8 cellular contexts compared by ENCODE assay signal in genomic region chr5:107486489-107486888, GRCh38.
DNase-seq lines count a peak whose midpoint lies in the region; ATAC-seq, FAIRE-seq and TF ChIP-seq lines count a peak whose summit lies in the region.

No MANE protein-coding gene starts in this region.

- TF ChIP-seq CTCF in OCI-LY1 (IDR thresholded peaks at IDR 0.05; ENCODE audit: low read length): no peak
- TF ChIP-seq CTCF in upper lobe of right lung (IDR thresholded peaks at IDR 0.05): no peak

- H3K36me3 ChIP-seq in OCI-LY1 (ENCODE audit: insufficient read depth, low read length) (no peaks in the 10 kb centered on the region), upper lobe of right lung (no peaks in the 10 kb centered on the region)

- H3K27ac ChIP-seq in OCI-LY1 (ENCODE audit: low read depth, low read length, poor library complexity, severe bottlenecking) (peak overlapping the region; percentile 54), upper lobe of right lung (no peak overlapping the region)

- H3K27me3 ChIP-seq in OCI-LY1 (ENCODE audit: insufficient read depth, low read length) (no peaks in the 10 kb centered on the region), upper lobe of right lung (no peaks in the 10 kb centered on the region)

- no peaks in the 10 kb centered on the region for H3K79me2 ChIP-seq in OCI-LY1 (ENCODE audit: insufficient read depth, low read length)

- no peaks in the 10 kb centered on the region for H4K20me1 ChIP-seq in OCI-LY1 (ENCODE audit: insufficient read depth, low read length)

- H3F3A ChIP-seq in OCI-LY1 (ENCODE audit: insufficient read depth, low read length): no peaks in the 10 kb centered on the region

- H3K9ac ChIP-seq in OCI-LY1 (ENCODE audit: low read length): no peak overlapping the region

- no peak overlapping the region for H3K4me2 ChIP-seq in OCI-LY1 (ENCODE audit: low read length)

- intact Hi-C loops in upper lobe of right lung (cut with DNase I): no loop called here

- peak; percentile 70 for ATAC-seq in HG02623 (IDR thresholded peaks at IDR 0.05; ENCODE audit: unreplicated experiment)
- ATAC-seq in esophagus mucosa: peak; percentile 97
- peak; percentile 75 for ATAC-seq in upper lobe of right lung

- no peaks in the 10 kb centered on the region for H3K9me2 ChIP-seq in OCI-LY1 (ENCODE audit: low read depth, low read length)

- H3K4me3 ChIP-seq in OCI-LY1 (ENCODE audit: low read depth, low read length, poor library complexity, severe bottlenecking): no peak overlapping the region
- H3K4me3 ChIP-seq in upper lobe of right lung: no peak overlapping the region

- H3K4me1 ChIP-seq in OCI-LY1 (ENCODE audit: insufficient read depth, low read length, severe bottlenecking) (peaks cover 42% of the 10 kb centered on the region), upper lobe of right lung (peaks cover 4% of the 10 kb centered on the region)

- DNase-seq in GM18507 (ENCODE audit: extremely low spot score, insufficient read length, low read depth): no peak
- DNase-seq in upper lobe of right lung: no peak
- DNase-seq in NCI-H1105 treated with DMSO at 0.1 percent for 48 hours (lab: John Stamatoyannopoulos, UW): no peak
- no peak for DNase-seq in NCI-H2081 (lab: John Stamatoyannopoulos, UW)
- no peak for DNase-seq in NCI-H524 (lab: John Stamatoyannopoulos, UW)

- H3K9me3 ChIP-seq in OCI-LY1 (ENCODE audit: low read length): no peaks in the 10 kb centered on the region
- no peaks in the 10 kb centered on the region for H3K9me3 ChIP-seq in upper lobe of right lung

- H2AFZ ChIP-seq in OCI-LY1 (ENCODE audit: low read length): no peak overlapping the region

- FAIRE-seq in GM18507 (lab: Jason Lieb, UNC): peak; percentile 76
